Comparison of ENCODE assay signal across 30 cellular contexts in genomic region chr17:31140127-31140526, GRCh38.
"Had no signal": no experiment of that assay in that cellular context is flagged by ENCODE, and none has a peak within 500 bp of the region (broad histone marks: within the 10 kb centered on the region; RNA-seq: fewer than 3 reads in every experiment).

No MANE protein-coding gene starts in this region.

- ATAC-seq: left colon; left lung; natural killer cell; psoas muscle; sciatic nerve; stimulated activated naive B cell treated with anti-CD40 and anti-IgM and Interleukin-4, amounts not matched to agents 10 μg/mL and 1 μg/mL and 100 μg/mL, for 72 hours; stimulated activated naive CD8-positive, alpha-beta T cell treated with anti-CD3 and anti-CD28 coated beads, Interleukin-15, Interleukin-2, amounts not matched to agents 100 U/mL and 50 U/mL, for 24 hours; upper lobe of right lung had no signal

- H3K9ac ChIP-seq: neural progenitor cell, parathyroid adenoma had no signal

- H3K36me3 Mint-ChIP-seq: natural killer cell had no signal

- H3K4me1 ChIP-seq: left lung, parathyroid adenoma, psoas muscle, stomach, upper lobe of right lung, uterus had no signal

- H3K27me3 ChIP-seq: left lung, neural progenitor cell, neutrophil, right atrium auricular region, stomach, testis, thyroid gland, upper lobe of right lung, uterus had no signal

- H3K27ac Mint-ChIP-seq: immature natural killer cell; natural killer cell; nephron progenitor cell; neural progenitor cell; stimulated activated naive B cell treated with anti-CD40 and anti-IgM and Interleukin-4, amounts not matched to agents 10 μg/mL and 1 μg/mL and 100 μg/mL, for 72 hours had no signal

- DNase-seq: hypothalamus; immature natural killer cell; kidney; left colon; left lung; mesendoderm; naive B cell; natural killer cell; nephron progenitor cell; occipital lobe; psoas muscle; stimulated activated CD4-positive, alpha-beta T cell treated with anti-CD3 and anti-CD28 coated beads, Interleukin-12 subunit alpha, Interleukin-12 subunit beta, amount 100 ng/mL, for 4 hours; stimulated activated CD4-positive, alpha-beta T cell treated with anti-CD3 and anti-CD28 coated beads, Interleukin-15, amount 100 ng/mL, for 24 hours; stimulated activated CD4-positive, alpha-beta T cell treated with anti-CD3 and anti-CD28 coated beads, Interleukin-2, amount 100 ng/mL, for 24 hours; stimulated activated CD4-positive, alpha-beta T cell treated with anti-CD3 and anti-CD28 coated beads, Interleukin-4, amount 100 ng/mL, for 1 hour; stimulated activated naive B cell treated with anti-CD40 and anti-IgM and Interleukin-4, amounts not matched to agents 10 μg/mL and 1 μg/mL and 100 μg/mL, for 72 hours; stimulated activated naive CD8-positive, alpha-beta T cell treated with anti-CD3 and anti-CD28 coated beads, Interleukin-15, Interleukin-2, amounts not matched to agents 100 U/mL and 50 U/mL, for 24 hours; stomach; testis; thyroid gland; upper lobe of right lung; uterus had no signal

- H3K9me3 ChIP-seq: left lung, neutrophil, psoas muscle, right atrium auricular region, stomach, testis, thyroid gland, upper lobe of right lung, uterus had no signal

- H3K36me3 ChIP-seq: left lung, neural progenitor cell, thyroid gland, upper lobe of right lung, uterus had no signal

- H3K4me2 ChIP-seq: neural progenitor cell had no signal

- H3K4me3 Mint-ChIP-seq: immature natural killer cell; mesothelial cell of epicardium; naive B cell; natural killer cell; nephron progenitor cell; neural progenitor cell; stimulated activated naive B cell treated with anti-CD40 and anti-IgM and Interleukin-4, amounts not matched to agents 10 μg/mL and 1 μg/mL and 100 μg/mL, for 72 hours had no signal

- H3K27me3 Mint-ChIP-seq: naive B cell; stimulated activated naive B cell treated with anti-CD40 and anti-IgM and Interleukin-4, amounts not matched to agents 10 μg/mL and 1 μg/mL and 100 μg/mL, for 72 hours had no signal

- H3K4me3 ChIP-seq: left lung, lung, neural progenitor cell, psoas muscle, right atrium auricular region, skin epidermis, stomach, testis, thyroid gland, upper lobe of right lung, uterus had no signal

- H3K27ac ChIP-seq: left lung, neural progenitor cell, neutrophil, parathyroid adenoma, psoas muscle, right atrium auricular region, skin epidermis, stomach, testis, thyroid gland, upper lobe of right lung, uterus had no signal

- H3K9me3 Mint-ChIP-seq: immature natural killer cell, naive B cell, natural killer cell had no signal

- H2AFZ ChIP-seq: neural progenitor cell, parathyroid adenoma had no signal
